8 cellular contexts compared by ENCODE assay signal in the genomic region with DNA sequence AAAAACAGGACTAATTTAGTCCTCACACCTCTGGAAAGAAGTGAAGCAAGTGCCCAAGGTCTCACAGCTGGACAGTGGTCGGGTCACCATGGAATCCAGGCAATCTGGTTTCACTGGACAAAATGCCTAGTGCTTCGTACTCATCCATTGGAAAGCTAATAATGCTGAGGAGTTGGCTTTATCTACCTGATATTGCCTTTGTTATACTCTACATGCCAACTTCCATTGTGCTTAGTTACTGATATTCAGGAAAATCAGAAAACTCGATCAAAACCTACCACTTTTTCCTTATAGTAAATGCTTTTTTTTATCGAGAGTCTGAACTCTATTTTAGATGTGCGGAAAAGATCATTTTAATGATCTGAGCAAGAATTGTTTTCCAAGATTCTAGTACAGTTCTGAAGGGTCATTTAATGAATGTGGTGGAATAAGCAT. TPM values are rescaled to one million over a fixed set of nuclear protein-coding genes. Genes with fewer than 3 reads are reported as not detected.
DNase-seq lines count a peak whose midpoint lies in the region; ATAC-seq and TF ChIP-seq lines count a peak whose summit lies in the region.

No MANE protein-coding gene starts in this region.

- peak overlapping the region; percentile 87 for H3K4me3 Mint-ChIP-seq in T-helper 2 cell treated with Interferon-gamma antibody and Interleukin-4, amounts not matched to agents 5 μg/mL and 100 μg/mL, for 36 hours
- peak overlapping the region; percentile 79 for H3K4me3 Mint-ChIP-seq in WTC11

- H3K4me1 Mint-ChIP-seq in T-helper 2 cell treated with Interferon-gamma antibody and Interleukin-4, amounts not matched to agents 5 μg/mL and 100 μg/mL, for 36 hours (ENCODE audit: low read depth) = peaks cover 6% of the 10 kb centered on the region
- 0 out of 2 replicates have a peak, but pooled peaks cover 3% of the 10 kb centered on the region for H3K4me1 Mint-ChIP-seq in WTC11

- ATAC-seq in WTC11 (peak; percentile 8), HG02588 (IDR thresholded peaks at IDR 0.05; ENCODE audit: unreplicated experiment) (no peak)

- POLR2A ChIA-PET in WTC11 (lab: Charles Lee) = interaction anchor here (0.6 to 1.7 kb wide), 5 partner anchors 11 to 264 kb away, joined by 3 to 6 read pairs (median 4); no protein-coding TSS in a partner anchor

- peak overlapping the region; percentile 66 for H3K4me3 ChIP-seq in iPS-18c (ENCODE audit: insufficient read depth, low read depth, low read length)

- H3K27me3 Mint-ChIP-seq in T-helper 2 cell treated with Interferon-gamma antibody and Interleukin-4, amounts not matched to agents 5 μg/mL and 100 μg/mL, for 36 hours (ENCODE audit: low read depth) = peaks cover 30% of the 10 kb centered on the region
- H3K27me3 Mint-ChIP-seq in WTC11 (ENCODE audit: low read depth) = peaks cover 12% of the 10 kb centered on the region

- H3K9me3 ChIP-seq in iPS-18c (ENCODE audit: control insufficient read depth, insufficient read depth, low read length) = no peaks in the 10 kb centered on the region

- TF ChIP-seq CTCF in WTC11 (IDR thresholded peaks at IDR 0.05) = no peak

- H3K27ac Mint-ChIP-seq in T-helper 2 cell treated with Interferon-gamma antibody and Interleukin-4, amounts not matched to agents 5 μg/mL and 100 μg/mL, for 36 hours = no peak overlapping the region
- peak overlapping the region; percentile 60; the same call in 1 of the 2 replicates for H3K27ac Mint-ChIP-seq in WTC11

- peak overlapping the region; percentile 22 for H3K27ac ChIP-seq in temporal lobe (ENCODE audit: low read depth, low read length)

- H3K36me3 Mint-ChIP-seq in T-helper 2 cell treated with Interferon-gamma antibody and Interleukin-4, amounts not matched to agents 5 μg/mL and 100 μg/mL, for 36 hours (ENCODE audit: low read depth) = no peaks in the 10 kb centered on the region
- no peaks in the 10 kb centered on the region for H3K36me3 Mint-ChIP-seq in WTC11

- DNase-seq in T-helper 2 cell treated with Interferon-gamma antibody and Interleukin-4, amounts not matched to agents 5 μg/mL and 100 μg/mL, for 36 hours (ENCODE audit: low spot score) = no peak
- DNase-seq in T-helper 2 cell = no peak
- no peak for DNase-seq in WTC11 (ENCODE audit: low spot score)
- DNase-seq in NCI-H2171 treated with DMSO at 0.1 percent for 48 hours (lab: John Stamatoyannopoulos, UW) = no peak
- no peak for DNase-seq in activated CD4-positive, CD25-positive, alpha-beta regulatory T cell treated with anti-CD3 and anti-CD28 coated beads, Interleukin-2, amount 50 U/mL, for 72 hours

- H3K9me3 Mint-ChIP-seq in T-helper 2 cell treated with Interferon-gamma antibody and Interleukin-4, amounts not matched to agents 5 μg/mL and 100 μg/mL, for 36 hours = no peaks in the 10 kb centered on the region
- H3K9me3 Mint-ChIP-seq in WTC11 = no peaks in the 10 kb centered on the region

- CTCF ChIA-PET in WTC11 (lab: Charles Lee) = interaction anchor here (1.0 to 2.5 kb wide), 5 partner anchors 9 to 341 kb away, joined by 3 to 17 read pairs (median 3); no protein-coding TSS in a partner anchor

TF ChIP-seq in WTC11, 78 proteins besides CTCF, POLR2A, EP300 and RAD21:
- TF ChIP-seq, protein P1, sequence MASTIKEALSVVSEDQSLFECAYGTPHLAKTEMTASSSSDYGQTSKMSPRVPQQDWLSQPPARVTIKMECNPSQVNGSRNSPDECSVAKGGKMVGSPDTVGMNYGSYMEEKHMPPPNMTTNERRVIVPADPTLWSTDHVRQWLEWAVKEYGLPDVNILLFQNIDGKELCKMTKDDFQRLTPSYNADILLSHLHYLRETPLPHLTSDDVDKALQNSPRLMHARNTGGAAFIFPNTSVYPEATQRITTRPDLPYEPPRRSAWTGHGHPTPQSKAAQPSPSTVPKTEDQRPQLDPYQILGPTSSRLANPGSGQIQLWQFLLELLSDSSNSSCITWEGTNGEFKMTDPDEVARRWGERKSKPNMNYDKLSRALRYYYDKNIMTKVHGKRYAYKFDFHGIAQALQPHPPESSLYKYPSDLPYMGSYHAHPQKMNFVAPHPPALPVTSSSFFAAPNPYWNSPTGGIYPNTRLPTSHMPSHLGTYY (CRISPR knock-in tag; IDR thresholded peaks at IDR 0.05) = no peak
- no peak for TF ChIP-seq SOX15 (CRISPR knock-in tag; IDR thresholded peaks at IDR 0.05)
- TF ChIP-seq, protein P2, sequence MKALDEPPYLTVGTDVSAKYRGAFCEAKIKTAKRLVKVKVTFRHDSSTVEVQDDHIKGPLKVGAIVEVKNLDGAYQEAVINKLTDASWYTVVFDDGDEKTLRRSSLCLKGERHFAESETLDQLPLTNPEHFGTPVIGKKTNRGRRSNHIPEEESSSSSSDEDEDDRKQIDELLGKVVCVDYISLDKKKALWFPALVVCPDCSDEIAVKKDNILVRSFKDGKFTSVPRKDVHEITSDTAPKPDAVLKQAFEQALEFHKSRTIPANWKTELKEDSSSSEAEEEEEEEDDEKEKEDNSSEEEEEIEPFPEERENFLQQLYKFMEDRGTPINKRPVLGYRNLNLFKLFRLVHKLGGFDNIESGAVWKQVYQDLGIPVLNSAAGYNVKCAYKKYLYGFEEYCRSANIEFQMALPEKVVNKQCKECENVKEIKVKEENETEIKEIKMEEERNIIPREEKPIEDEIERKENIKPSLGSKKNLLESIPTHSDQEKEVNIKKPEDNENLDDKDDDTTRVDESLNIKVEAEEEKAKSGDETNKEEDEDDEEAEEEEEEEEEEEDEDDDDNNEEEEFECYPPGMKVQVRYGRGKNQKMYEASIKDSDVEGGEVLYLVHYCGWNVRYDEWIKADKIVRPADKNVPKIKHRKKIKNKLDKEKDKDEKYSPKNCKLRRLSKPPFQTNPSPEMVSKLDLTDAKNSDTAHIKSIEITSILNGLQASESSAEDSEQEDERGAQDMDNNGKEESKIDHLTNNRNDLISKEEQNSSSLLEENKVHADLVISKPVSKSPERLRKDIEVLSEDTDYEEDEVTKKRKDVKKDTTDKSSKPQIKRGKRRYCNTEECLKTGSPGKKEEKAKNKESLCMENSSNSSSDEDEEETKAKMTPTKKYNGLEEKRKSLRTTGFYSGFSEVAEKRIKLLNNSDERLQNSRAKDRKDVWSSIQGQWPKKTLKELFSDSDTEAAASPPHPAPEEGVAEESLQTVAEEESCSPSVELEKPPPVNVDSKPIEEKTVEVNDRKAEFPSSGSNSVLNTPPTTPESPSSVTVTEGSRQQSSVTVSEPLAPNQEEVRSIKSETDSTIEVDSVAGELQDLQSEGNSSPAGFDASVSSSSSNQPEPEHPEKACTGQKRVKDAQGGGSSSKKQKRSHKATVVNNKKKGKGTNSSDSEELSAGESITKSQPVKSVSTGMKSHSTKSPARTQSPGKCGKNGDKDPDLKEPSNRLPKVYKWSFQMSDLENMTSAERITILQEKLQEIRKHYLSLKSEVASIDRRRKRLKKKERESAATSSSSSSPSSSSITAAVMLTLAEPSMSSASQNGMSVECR (CRISPR knock-in tag; IDR thresholded peaks at IDR 0.05; ENCODE audit: borderline replicate concordance) = no peak
- TF ChIP-seq, protein P3, sequence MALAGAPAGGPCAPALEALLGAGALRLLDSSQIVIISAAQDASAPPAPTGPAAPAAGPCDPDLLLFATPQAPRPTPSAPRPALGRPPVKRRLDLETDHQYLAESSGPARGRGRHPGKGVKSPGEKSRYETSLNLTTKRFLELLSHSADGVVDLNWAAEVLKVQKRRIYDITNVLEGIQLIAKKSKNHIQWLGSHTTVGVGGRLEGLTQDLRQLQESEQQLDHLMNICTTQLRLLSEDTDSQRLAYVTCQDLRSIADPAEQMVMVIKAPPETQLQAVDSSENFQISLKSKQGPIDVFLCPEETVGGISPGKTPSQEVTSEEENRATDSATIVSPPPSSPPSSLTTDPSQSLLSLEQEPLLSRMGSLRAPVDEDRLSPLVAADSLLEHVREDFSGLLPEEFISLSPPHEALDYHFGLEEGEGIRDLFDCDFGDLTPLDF (CRISPR knock-in tag; IDR thresholded peaks at IDR 0.05) = no peak
- TF ChIP-seq, protein P4, sequence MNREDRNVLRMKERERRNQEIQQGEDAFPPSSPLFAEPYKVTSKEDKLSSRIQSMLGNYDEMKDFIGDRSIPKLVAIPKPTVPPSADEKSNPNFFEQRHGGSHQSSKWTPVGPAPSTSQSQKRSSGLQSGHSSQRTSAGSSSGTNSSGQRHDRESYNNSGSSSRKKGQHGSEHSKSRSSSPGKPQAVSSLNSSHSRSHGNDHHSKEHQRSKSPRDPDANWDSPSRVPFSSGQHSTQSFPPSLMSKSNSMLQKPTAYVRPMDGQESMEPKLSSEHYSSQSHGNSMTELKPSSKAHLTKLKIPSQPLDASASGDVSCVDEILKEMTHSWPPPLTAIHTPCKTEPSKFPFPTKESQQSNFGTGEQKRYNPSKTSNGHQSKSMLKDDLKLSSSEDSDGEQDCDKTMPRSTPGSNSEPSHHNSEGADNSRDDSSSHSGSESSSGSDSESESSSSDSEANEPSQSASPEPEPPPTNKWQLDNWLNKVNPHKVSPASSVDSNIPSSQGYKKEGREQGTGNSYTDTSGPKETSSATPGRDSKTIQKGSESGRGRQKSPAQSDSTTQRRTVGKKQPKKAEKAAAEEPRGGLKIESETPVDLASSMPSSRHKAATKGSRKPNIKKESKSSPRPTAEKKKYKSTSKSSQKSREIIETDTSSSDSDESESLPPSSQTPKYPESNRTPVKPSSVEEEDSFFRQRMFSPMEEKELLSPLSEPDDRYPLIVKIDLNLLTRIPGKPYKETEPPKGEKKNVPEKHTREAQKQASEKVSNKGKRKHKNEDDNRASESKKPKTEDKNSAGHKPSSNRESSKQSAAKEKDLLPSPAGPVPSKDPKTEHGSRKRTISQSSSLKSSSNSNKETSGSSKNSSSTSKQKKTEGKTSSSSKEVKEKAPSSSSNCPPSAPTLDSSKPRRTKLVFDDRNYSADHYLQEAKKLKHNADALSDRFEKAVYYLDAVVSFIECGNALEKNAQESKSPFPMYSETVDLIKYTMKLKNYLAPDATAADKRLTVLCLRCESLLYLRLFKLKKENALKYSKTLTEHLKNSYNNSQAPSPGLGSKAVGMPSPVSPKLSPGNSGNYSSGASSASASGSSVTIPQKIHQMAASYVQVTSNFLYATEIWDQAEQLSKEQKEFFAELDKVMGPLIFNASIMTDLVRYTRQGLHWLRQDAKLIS (CRISPR knock-in tag; IDR thresholded peaks at IDR 0.05; ENCODE audit: borderline replicate concordance) = no peak
- TF ChIP-seq ZBTB21 (CRISPR knock-in tag; IDR thresholded peaks at IDR 0.05; ENCODE audit: borderline replicate concordance) = no peak

RNA-seq across cellular contexts. Expression of a gene that starts 1.0 kb away (rescaled TPM):
- total RNA-seq in WTC11 (2021) = not detected in 3 replicates
- total RNA-seq in temporal lobe = 1.2 TPM
